Comparison of ENCODE assay signal across 1 cellular context in genomic region chr6:85669735-85670194, GRCh38.
TF ChIP-seq lines count a peak whose summit lies in the region.

No MANE protein-coding gene starts in this region.

TF ChIP-seq in H1, 55 proteins besides CTCF, POLR2A, EP300 and RAD21 (continued from another document):
- TF ChIP-seq CHD2 (IDR thresholded peaks at IDR 0.05; ENCODE audit: low read length) (no peak), HDAC6 (IDR thresholded peaks at IDR 0.05; ENCODE audit: low read depth, low read length) (no peak), BACH1 (IDR thresholded peaks at IDR 0.05; ENCODE audit: low read length) (no peak), MAFK (IDR thresholded peaks at IDR 0.05; ENCODE audit: low read depth, low read length) (no peak), BCL11A (IDR thresholded peaks at IDR 0.05; ENCODE audit: low read depth in 2 of 2, low read length in 2 of 2) (no peak), ZNF274 (IDR thresholded peaks at IDR 0.05; ENCODE audit: borderline replicate concordance, extremely low read depth, low read length) (no peak), SP4 (IDR thresholded peaks at IDR 0.05; ENCODE audit: low read length) (no peak), CHD1 (IDR thresholded peaks at IDR 0.05; ENCODE audit: low read depth, low read length) (no peak), USF2 (IDR thresholded peaks at IDR 0.05; ENCODE audit: low read length) (no peak), JUN (IDR thresholded peaks at IDR 0.05; ENCODE audit: low read depth, low read length) (peak; percentile 35; the same call in 1 of the 2 replicates), ATF3 (IDR thresholded peaks at IDR 0.05; ENCODE audit: insufficient read depth, low read depth, low read length) (no peak), CBX5 (IDR thresholded peaks at IDR 0.05; ENCODE audit: low read depth, low read length) (no peak)
